ENCODE assay signal across 9 cellular contexts in the genomic region with DNA sequence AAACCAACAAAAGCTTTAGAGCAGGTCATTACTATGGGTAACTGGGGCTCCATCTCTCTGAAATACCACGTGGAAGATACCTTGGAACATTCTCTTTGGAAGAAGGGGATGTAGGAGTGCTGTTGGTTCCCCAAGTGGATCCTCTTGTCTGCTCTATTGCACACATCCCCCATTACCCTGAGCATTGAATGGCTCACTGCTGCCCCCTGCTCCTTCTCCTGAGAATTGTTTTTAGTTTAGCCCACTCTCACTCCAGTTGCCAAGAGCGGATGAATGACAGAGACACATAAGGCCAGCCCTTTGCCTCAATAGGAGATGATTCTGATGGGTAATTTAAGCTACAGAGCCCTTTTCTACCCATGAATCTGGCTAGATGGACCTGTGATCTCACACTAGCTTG.
A peak's percentile ranks its signal among the peaks of the same experiment; 100 is the strongest.
DNase-seq lines count a peak whose midpoint lies in the region; ATAC-seq, FAIRE-seq and TF ChIP-seq lines count a peak whose summit lies in the region.
"Had no signal": no experiment of that assay in that cellular context is flagged by ENCODE, and none has a peak within 500 bp of the region (broad histone marks: within the 10 kb centered on the region; RNA-seq: fewer than 3 reads in every experiment).

No MANE protein-coding gene starts in this region.

- H3K79me2 ChIP-seq in keratinocyte (ENCODE audit: control insufficient read depth, insufficient read depth, low read length) = no peaks in the 10 kb centered on the region

- no peaks in the 10 kb centered on the region for H4K20me1 ChIP-seq in keratinocyte (ENCODE audit: control insufficient read depth, extremely low read depth, insufficient read depth, low read length)

- peak; percentile 28 to 75 (median 46) for DNase-seq in CD8-positive, alpha-beta memory T cell
- DNase-seq in SW480 (ENCODE audit: low spot score) (peak; percentile 36), amniotic epithelial cell (ENCODE audit: low read depth) (peak; percentile 69), keratinocyte (ENCODE audit: low read depth, low spot score) (no peak), NCI-H187 (lab: John Stamatoyannopoulos, UW) (no peak)
- DNase-seq in stimulated activated CD8-positive, alpha-beta memory T cell treated with anti-CD3 and anti-CD28 coated beads, Interleukin-12 subunit alpha, Interleukin-12 subunit beta, amount 100 ng/mL, for 1 hour (ENCODE audit: low read depth) = peak; percentile 52

- no peak overlapping the region for H3K9ac ChIP-seq in keratinocyte (ENCODE audit: control insufficient read depth, extremely low read depth, insufficient read depth, low read length)

- ATAC-seq in GM19351 (IDR thresholded peaks at IDR 0.05; ENCODE audit: unreplicated experiment) = peak; percentile 99
- peak; percentile 89 for ATAC-seq in HG03520 (IDR thresholded peaks at IDR 0.05; ENCODE audit: unreplicated experiment)

- no peak overlapping the region for H3K4me2 ChIP-seq in keratinocyte (ENCODE audit: control insufficient read depth, extremely low read depth, insufficient read depth, low read depth, low read length)

- dilution Hi-C loops in keratinocyte (cut with MboI; ENCODE audit: extremely low pct_ligation_motif_present, low sequenced_read_pairs) = no loop called here

- TF ChIP-seq CTCF in keratinocyte (optimal IDR thresholded peaks at IDR 0.05 in 1 of 3, IDR thresholded peaks at IDR 0.05 in 1 of 3, conservative IDR thresholded peaks at IDR 0.05 in 1 of 3; ENCODE audit: extremely low read depth in 1 of 3, insufficient read depth in 2 of 3, low read length in 3 of 3) = peak; percentile 35 to 69 (median 61)

- FAIRE-seq in keratinocyte (lab: Jason Lieb, UNC) = no peak
- FAIRE-seq: TTC549 had no signal

- peaks cover 5% of the 10 kb centered on the region for H3K4me1 ChIP-seq in CD8-positive, alpha-beta memory T cell (ENCODE audit: insufficient read depth, low read length)
- H3K4me1 ChIP-seq in keratinocyte (ENCODE audit: control insufficient read depth, extremely low read depth, insufficient read depth, low read length) = no peaks in the 10 kb centered on the region

- CTCF ChIA-PET in CD8-positive, alpha-beta memory T cell (lab: Charles Lee) = interaction anchor here (0.7 to 3.6 kb wide), 18 partner anchors 19 to 852 kb away, joined by 3 to 38 read pairs (median 4); no protein-coding TSS in a partner anchor

- H3K27me3 ChIP-seq in CD8-positive, alpha-beta memory T cell (ENCODE audit: insufficient read depth, low read length, poor library complexity, severe bottlenecking) = no peaks in the 10 kb centered on the region
- no peaks in the 10 kb centered on the region for H3K27me3 ChIP-seq in keratinocyte (ENCODE audit: control insufficient read depth, extremely low read depth, insufficient read depth, low read length)

- H3K36me3 Mint-ChIP-seq in CD8-positive, alpha-beta memory T cell = peaks cover 0 to 13% (median 4%) of the 10 kb centered on the region in 3 donors

- H3K27me3 Mint-ChIP-seq in CD8-positive, alpha-beta memory T cell = peaks cover 2 to 4% of the 10 kb centered on the region in 2 donors

- H3K4me3 ChIP-seq in CD8-positive, alpha-beta memory T cell (ENCODE audit: low read length) = no peak overlapping the region
- H3K4me3 ChIP-seq in keratinocyte (ENCODE audit: control insufficient read depth in 2 of 3, extremely low read depth in 1 of 3, insufficient read depth in 2 of 3, low read depth in 1 of 3, low read length in 3 of 3) = no peak overlapping the region

- no peak overlapping the region for H3K4me3 Mint-ChIP-seq in CD8-positive, alpha-beta memory T cell

- no peaks in the 10 kb centered on the region for H3K9me3 ChIP-seq in CD8-positive, alpha-beta memory T cell (ENCODE audit: low read length)
- H3K9me3 ChIP-seq in keratinocyte (ENCODE audit: control insufficient read depth, low read depth, low read length) = no peaks in the 10 kb centered on the region

- peaks cover 7 to 13% (median 10%) of the 10 kb centered on the region in 5 donors for H3K9me3 Mint-ChIP-seq in CD8-positive, alpha-beta memory T cell

- no peak overlapping the region for H3K27ac ChIP-seq in CD8-positive, alpha-beta memory T cell (ENCODE audit: low read depth, low read length)
- no peak overlapping the region for H3K27ac ChIP-seq in keratinocyte (ENCODE audit: control insufficient read depth, insufficient read depth, low read length)

- H3K9me1 ChIP-seq in keratinocyte (ENCODE audit: control insufficient read depth, extremely low read depth, insufficient read depth, low read length) = no peaks in the 10 kb centered on the region

- no peaks in the 10 kb centered on the region for H3K36me3 ChIP-seq in CD8-positive, alpha-beta memory T cell (ENCODE audit: insufficient read depth, low read length)
- H3K36me3 ChIP-seq in keratinocyte (ENCODE audit: control insufficient read depth in 2 of 2, extremely low read depth in 1 of 2, insufficient read depth in 2 of 2, low read length in 2 of 2) = no peaks in the 10 kb centered on the region

- H3K27ac Mint-ChIP-seq in CD8-positive, alpha-beta memory T cell = no peak overlapping the region

- peaks cover 4 to 7% (median 4%) of the 10 kb centered on the region in 3 donors for H3K4me1 Mint-ChIP-seq in CD8-positive, alpha-beta memory T cell

- POLR2A ChIA-PET in CD8-positive, alpha-beta memory T cell (lab: Charles Lee) = no interaction called here

- no peak overlapping the region for H2AFZ ChIP-seq in keratinocyte (ENCODE audit: control insufficient read depth, low read length)

Comparison
In these comparisons a context has a peak if more than half of its experiments do, and no peak if none do; other contexts are left out.
1. DNase-seq: peak in CD8-positive, alpha-beta memory T cell (5 of 5), SW480 (single experiment), amniotic epithelial cell (single experiment) and stimulated activated CD8-positive, alpha-beta memory T cell treated with anti-CD3 and anti-CD28 coated beads, Interleukin-12 subunit alpha, Interleukin-12 subunit beta, amount 100 ng/mL, for 1 hour (single experiment); none in keratinocyte (single experiment) and NCI-H187 (0 of 2).